23 cellular contexts compared by ENCODE assay signal in the genomic region with DNA sequence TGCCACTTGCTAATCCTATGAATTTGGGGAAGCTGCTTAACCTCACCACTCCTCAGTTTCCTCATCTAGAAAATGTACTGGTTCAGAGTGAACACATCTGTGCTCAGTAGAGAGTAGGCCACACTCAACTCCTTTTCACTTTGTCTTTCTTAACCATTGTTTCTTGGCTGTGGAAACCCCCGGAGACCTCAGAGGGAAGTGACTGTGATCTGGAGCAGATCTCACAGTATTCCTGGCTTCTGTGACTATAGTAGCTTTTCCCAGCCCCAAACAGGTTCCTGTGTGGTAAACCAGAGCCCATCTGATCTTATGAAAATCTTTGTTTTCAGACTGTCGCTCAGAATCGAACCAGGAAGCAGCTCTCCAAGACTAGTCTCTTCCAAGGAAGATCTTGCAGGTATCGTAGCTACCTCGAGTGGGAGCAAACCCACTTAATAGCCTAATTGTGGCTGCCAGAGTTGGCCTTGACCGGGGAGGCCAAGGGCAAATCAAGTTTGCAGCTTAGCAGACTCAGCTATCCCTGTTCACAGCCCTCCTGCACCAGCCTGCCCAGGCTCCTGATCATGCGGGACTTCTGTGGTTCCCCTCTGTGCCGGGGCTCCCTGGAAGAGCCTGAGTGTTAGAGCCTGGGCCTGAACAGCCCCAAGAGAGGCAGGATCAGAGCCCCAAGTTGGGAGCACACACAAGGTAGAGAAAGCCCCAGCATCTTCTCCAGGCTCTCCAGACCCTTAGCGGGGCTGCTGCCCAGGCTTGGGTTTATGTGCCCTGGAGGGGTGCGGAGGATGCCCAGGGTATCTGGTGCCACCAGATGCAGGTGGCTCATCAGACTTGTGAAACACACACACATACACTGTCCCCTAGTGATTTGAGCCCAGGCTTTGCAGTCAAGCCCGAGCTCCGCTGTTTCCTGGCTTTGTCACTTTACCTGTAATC. TPM values are rescaled to one million over a fixed set of nuclear protein-coding genes. Genes with fewer than 3 reads are reported as not detected.
DNase-seq lines count a peak whose midpoint lies in the region; ATAC-seq, FAIRE-seq and TF ChIP-seq lines count a peak whose summit lies in the region.
"Had no signal": no experiment of that assay in that cellular context is flagged by ENCODE, and none has a peak within 500 bp of the region (broad histone marks: within the 10 kb centered on the region; RNA-seq: fewer than 3 reads in every experiment).

No MANE protein-coding gene starts in this region.

- no TSS peak for BruUV-seq in endothelial cell of umbilical vein (replicated peaks; lab: Mats Ljungman, UMichigan)

- no peaks in the 10 kb centered on the region for H3K9me1 ChIP-seq in endothelial cell of umbilical vein (replicated peaks; ENCODE audit: control insufficient read depth, extremely low read depth, insufficient read depth, low read length)

- no peaks in the 10 kb centered on the region for H4K20me1 ChIP-seq in BLaER1 treated with 17β-estradiol and CSF1 and Interleukin-3, amounts not matched to agents 10 nM and 100 nM
- H4K20me1 ChIP-seq in endothelial cell of umbilical vein (replicated peaks; ENCODE audit: control insufficient read depth, extremely low read depth, insufficient read depth, low read length): no peaks in the 10 kb centered on the region

- peak overlapping the region in 5 of 11 experiments; percentile 21 to 41 (median 39); a peak in 6 of 22 replicates for H3K9ac ChIP-seq in BLaER1 treated with 17β-estradiol and CSF1 and Interleukin-3, amounts not matched to agents 10 nM and 100 nM
- no peak overlapping the region for H3K9ac ChIP-seq in endothelial cell of umbilical vein (replicated peaks; ENCODE audit: extremely low read depth, insufficient read depth, low read length)
- H3K9ac ChIP-seq: neural progenitor cell had no signal

- no peak for TF ChIP-seq POLR2A in Peyer's patch (IDR thresholded peaks at IDR 0.05)
- no peak for TF ChIP-seq POLR2A in endothelial cell of umbilical vein (IDR thresholded peaks at IDR 0.05; ENCODE audit: low read depth, low read length)
- no peak for TF ChIP-seq POLR2A in gastrocnemius medialis (IDR thresholded peaks at IDR 0.05)

- no peak overlapping the region for H2AFZ ChIP-seq in endothelial cell of umbilical vein (ENCODE audit: low read depth, low read length)
- H2AFZ ChIP-seq: neural progenitor cell had no signal

- H3K27ac ChIP-seq in BLaER1 treated with 17β-estradiol and CSF1 and Interleukin-3, amounts not matched to agents 10 nM and 100 nM: peak overlapping the region in 7 of 11 experiments; percentile 24 to 98 (median 84); a peak in 13 of 22 replicates
- no peak overlapping the region for H3K27ac ChIP-seq in Peyer's patch
- H3K27ac ChIP-seq in endothelial cell of umbilical vein (ENCODE audit: insufficient read depth, low read depth, low read length): no peak overlapping the region
- peak overlapping the region in 3 of 4 donors; percentile 1 to 48 (median 45) for H3K27ac ChIP-seq in gastrocnemius medialis
- H3K27ac ChIP-seq: neural progenitor cell, VCaP had no signal

- POLR2A ChIA-PET in endothelial cell of umbilical vein (lab: Charles Lee): no interaction called here

- TF ChIP-seq CTCF in Peyer's patch (IDR thresholded peaks at IDR 0.05): no peak
- no peak for TF ChIP-seq CTCF in endothelial cell of umbilical vein (IDR thresholded peaks at IDR 0.05; ENCODE audit: extremely low read depth in 1 of 2, insufficient read depth in 1 of 2, low read depth in 1 of 2, low read length in 2 of 2)
- no peak for TF ChIP-seq CTCF in gastrocnemius medialis (IDR thresholded peaks at IDR 0.05 in 4 of 5, conservative IDR thresholded peaks at IDR 0.05 in 1 of 5)

- H3K4me3 ChIP-seq in BLaER1 treated with 17β-estradiol and CSF1 and Interleukin-3, amounts not matched to agents 10 nM and 100 nM: no peak overlapping the region
- H3K4me3 ChIP-seq in Peyer's patch (no peak overlapping the region), endothelial cell of umbilical vein (replicated peaks in 1 of 3; ENCODE audit: insufficient read depth in 1 of 3, low read depth in 1 of 3, low read length in 3 of 3) (no peak overlapping the region), gastrocnemius medialis (no peak overlapping the region)
- H3K4me3 ChIP-seq: neural progenitor cell had no signal

- peaks cover 23 to 96% (median 72%) of the 10 kb centered on the region in 10 experiments for H3K4me1 ChIP-seq in BLaER1 treated with 17β-estradiol and CSF1 and Interleukin-3, amounts not matched to agents 10 nM and 100 nM
- H3K4me1 ChIP-seq in Peyer's patch (no peaks in the 10 kb centered on the region), endothelial cell of umbilical vein (ENCODE audit: control insufficient read depth, extremely low read depth, insufficient read depth, low read length) (no peaks in the 10 kb centered on the region), gastrocnemius medialis (no peaks in the 10 kb centered on the region)
- H3K4me1 ChIP-seq: neural progenitor cell had no signal

- H3K9me3 ChIP-seq in BLaER1 treated with 17β-estradiol and CSF1 and Interleukin-3, amounts not matched to agents 10 nM and 100 nM (replicated peaks in 1 of 11): no peaks in the 10 kb centered on the region
- H3K9me3 ChIP-seq in Peyer's patch (no peaks in the 10 kb centered on the region), endothelial cell of umbilical vein (replicated peaks; ENCODE audit: control insufficient read depth, insufficient read depth, low read length) (no peaks in the 10 kb centered on the region), gastrocnemius medialis (no peaks in the 10 kb centered on the region)

- ATAC-seq in gastrocnemius medialis: no peak
- ATAC-seq: activated T-helper 17 cell treated with anti-CD3 and anti-CD28 coated beads, Interleukin-2, amount 50 U/mL, for 72 hours; stimulated activated naive B cell treated with anti-CD40 and anti-IgM and Interleukin-4, amounts not matched to agents 10 μg/mL and 1 μg/mL and 100 μg/mL, for 72 hours had no signal

- CTCF ChIA-PET in endothelial cell of umbilical vein (lab: Charles Lee): interaction anchor here (0.6 to 2.2 kb wide), 6 partner anchors 9 to 126 kb away, joined by 3 to 6 read pairs (median 3); no protein-coding TSS in a partner anchor

- intact Hi-C loops in endothelial cell of umbilical vein (cut with micrococcal nuclease) (no loop called here), gastrocnemius medialis (cut with DNase I; ENCODE audit: low total_unique reads) (no loop called here)

- peaks cover 0 to 1% (median 0%) of the 10 kb centered on the region in 11 experiments; a peak in 1 of 22 replicates for H3K27me3 ChIP-seq in BLaER1 treated with 17β-estradiol and CSF1 and Interleukin-3, amounts not matched to agents 10 nM and 100 nM
- H3K27me3 ChIP-seq in Peyer's patch: no peaks in the 10 kb centered on the region
- H3K27me3 ChIP-seq in endothelial cell of umbilical vein (ENCODE audit: control insufficient read depth in 2 of 2, insufficient read depth in 2 of 2, low read length in 2 of 2): no peaks in the 10 kb centered on the region
- no peaks in the 10 kb centered on the region for H3K27me3 ChIP-seq in gastrocnemius medialis
- H3K27me3 ChIP-seq: neural progenitor cell had no signal

- dilution Hi-C loops in endothelial cell of umbilical vein (cut with MboI; ENCODE audit: extremely low pct_ligation_motif_present, low sequenced_read_pairs): no loop called here

- no peaks in the 10 kb centered on the region for H3K79me2 ChIP-seq in endothelial cell of umbilical vein (ENCODE audit: control insufficient read depth, insufficient read depth, low read length)

- no peaks in the 10 kb centered on the region for H3K36me3 ChIP-seq in BLaER1 treated with 17β-estradiol and CSF1 and Interleukin-3, amounts not matched to agents 10 nM and 100 nM
- H3K36me3 ChIP-seq in Peyer's patch (peaks cover 0 to 6% (median 0%) of the 10 kb centered on the region in 3 donors), endothelial cell of umbilical vein (ENCODE audit: control insufficient read depth in 2 of 2, extremely low read depth in 1 of 2, insufficient read depth in 2 of 2, low read length in 2 of 2) (no peaks in the 10 kb centered on the region), gastrocnemius medialis (no peaks in the 10 kb centered on the region)
- H3K36me3 ChIP-seq: neural progenitor cell had no signal

- peak; percentile 62 for FAIRE-seq in endothelial cell of umbilical vein (lab: Jason Lieb, UNC)
- FAIRE-seq: keratinocyte had no signal

- in situ Hi-C loops in gastrocnemius medialis (cut with MboI; ENCODE audit: low sequenced_read_pairs in 4 of 4): no loop called here

- DNase-seq in Peyer's patch (peak in 2 of 3 donors; percentile 3 to 18), endothelial cell of umbilical vein (ENCODE audit: low read depth, low spot score) (peak; percentile 52), gastrocnemius medialis (no peak), NAMALWA (ENCODE audit: low spot score) (no peak), NCI-H1694 treated with DMSO at 0.1 percent for 48 hours (lab: John Stamatoyannopoulos, UW) (no peak), glomerular visceral epithelial cell (ENCODE audit: extremely low spot score) (no peak), NCI-H774 (lab: John Stamatoyannopoulos, UW) (no peak)
- DNase-seq: amniotic stem cell; caudate nucleus; DND-41; effector CD4-positive, alpha-beta T cell; GOT3; hippocampal formation; mesendoderm; NCI-H1436 treated with DMSO at 0.1 percent for 48 hours; NCI-H2227 treated with DMSO at 0.1 percent for 48 hours; stimulated activated CD4-positive, alpha-beta T cell treated with anti-CD3 and anti-CD28 coated beads, Interleukin-15, amount 100 ng/mL, for 24 hours; stimulated activated naive B cell treated with anti-CD40 and anti-IgM and Interleukin-4, amounts not matched to agents 10 μg/mL and 1 μg/mL and 100 μg/mL, for 72 hours had no signal

- H3K4me2 ChIP-seq in BLaER1 treated with 17β-estradiol and CSF1 and Interleukin-3, amounts not matched to agents 10 nM and 100 nM: peak overlapping the region in 10 of 11 experiments; percentile 16 to 70 (median 58); a peak in 18 of 22 replicates
- no peak overlapping the region for H3K4me2 ChIP-seq in endothelial cell of umbilical vein (ENCODE audit: insufficient read depth, low read length)
- H3K4me2 ChIP-seq: neural progenitor cell had no signal

TF ChIP-seq in endothelial cell of umbilical vein, 7 proteins besides CTCF, POLR2A, EP300 and RAD21 (continues in another document):
- TF ChIP-seq JUN (IDR thresholded peaks at IDR 0.05; ENCODE audit: borderline replicate concordance, insufficient read depth, insufficient read length, low read depth): no peak
- TF ChIP-seq EZH2 (IDR thresholded peaks at IDR 0.05; ENCODE audit: borderline replicate concordance, low read depth, low read length, severe bottlenecking): no peak

RNA-seq across cellular contexts. Expression of a gene that starts 52.2 kb away (rescaled TPM):
- total RNA-seq in Peyer's patch (10 to 100 TPM in 3 of 4 donors, 1 to 10 TPM in 1; 2.8 to 14.0 (median 11.3) TPM), endothelial cell of umbilical vein (21.8 and 24.5 TPM in 2 replicates), gastrocnemius medialis (10 to 100 TPM in 3 of 4 donors, 1 to 10 TPM in 1; 9.1 to 48.3 (median 12.1) TPM)
- 15.1 and 15.5 TPM in 2 replicates for polyA plus RNA-seq in endothelial cell of umbilical vein
- 14.8 and 17.3 TPM in 2 replicates for polyA plus RNA-seq in endothelial cell of umbilical vein (2011; cell fraction: cytosol; rRNA removed)
- polyA plus RNA-seq in endothelial cell of umbilical vein (2011; cell fraction: nucleus; rRNA removed): 8.7 and 10.6 TPM in 2 replicates
- 19.5 and 22.0 TPM in 2 replicates for polyA plus RNA-seq in endothelial cell of umbilical vein (2012)
- polyA minus RNA-seq in endothelial cell of umbilical vein: 16.1 and 17.2 TPM in 2 replicates
- not detected for polyA minus RNA-seq in endothelial cell of umbilical vein (2011; cell fraction: cytosol; rRNA and poly(A)+ RNA removed)
- 4.5 and 6.0 TPM in 2 replicates for polyA minus RNA-seq in endothelial cell of umbilical vein (2011; cell fraction: nucleus; rRNA and poly(A)+ RNA removed)
- total RNA-seq: activated T-helper 17 cell treated with anti-CD3 and anti-CD28 coated beads, Interleukin-2, amount 50 U/mL, for 72 hours had no signal

Comparison
In these comparisons a context has a peak if more than half of its experiments do, and no peak if none do; other contexts are left out.
1. H3K27ac ChIP-seq: peak in BLaER1 treated with 17β-estradiol and CSF1 and Interleukin-3, amounts not matched to agents 10 nM and 100 nM (7 of 11) and gastrocnemius medialis (3 of 4); none in Peyer's patch (0 of 4) and endothelial cell of umbilical vein (single experiment).
2. DNase-seq: peak in Peyer's patch (2 of 3) and endothelial cell of umbilical vein (single experiment); none in gastrocnemius medialis (0 of 2), NAMALWA (single experiment), NCI-H1694 treated with DMSO at 0.1 percent for 48 hours (single experiment), glomerular visceral epithelial cell (single experiment) and NCI-H774 (single experiment).